In the genomic region with DNA sequence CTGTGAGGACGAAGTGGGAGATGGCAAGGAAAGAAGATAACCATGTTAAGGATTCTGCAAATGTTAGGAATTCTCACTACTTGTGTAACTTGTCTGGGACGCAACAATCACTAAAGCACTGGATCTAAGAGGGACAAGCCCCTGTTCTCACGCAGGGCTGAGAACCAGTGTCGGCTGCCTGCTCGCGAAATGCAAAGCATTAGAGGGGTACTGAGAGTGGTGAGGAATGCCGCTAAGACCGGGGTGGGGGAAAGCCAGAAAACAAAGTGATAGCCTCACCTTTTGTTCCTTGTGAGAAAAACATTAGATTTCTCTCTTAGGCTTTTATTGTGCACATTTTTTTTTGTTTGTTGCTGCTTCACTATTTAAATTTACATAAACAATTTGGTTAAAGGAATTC, we compare ENCODE assay signal across 1 cellular context.
TF ChIP-seq lines count a peak whose summit lies in the region.

No MANE protein-coding gene starts in this region.

TF ChIP-seq in H1, 55 proteins besides CTCF, POLR2A, EP300 and RAD21 (continued from another document):
- no peak for TF ChIP-seq KDM4A (IDR thresholded peaks at IDR 0.05; ENCODE audit: low read depth, low read length, severe bottlenecking)
- no peak for TF ChIP-seq CTBP2 (IDR thresholded peaks at IDR 0.05; ENCODE audit: borderline replicate concordance, insufficient read depth, insufficient read length, low read length)
- no peak for TF ChIP-seq ZNF274 (IDR thresholded peaks at IDR 0.05; ENCODE audit: borderline replicate concordance, extremely low read depth, low read length)
- no peak for TF ChIP-seq FOSL1 (IDR thresholded peaks at IDR 0.05; ENCODE audit: insufficient read depth, low read depth, low read length)
- TF ChIP-seq SUZ12 (IDR thresholded peaks at IDR 0.05; ENCODE audit: low read length): no peak
- TF ChIP-seq EGR1 (IDR thresholded peaks at IDR 0.05; ENCODE audit: borderline replicate concordance, low read depth, low read length): no peak
- no peak for TF ChIP-seq NRF1 (IDR thresholded peaks at IDR 0.05; ENCODE audit: low read depth, low read length)
- TF ChIP-seq KDM5A (IDR thresholded peaks at IDR 0.05; ENCODE audit: low read length): no peak
- no peak for TF ChIP-seq BCL11A (IDR thresholded peaks at IDR 0.05; ENCODE audit: low read depth in 2 of 2, low read length in 2 of 2)
- TF ChIP-seq SIN3A (conservative IDR thresholded peaks at IDR 0.05 in 1 of 2, IDR thresholded peaks at IDR 0.05 in 1 of 2; ENCODE audit: low read depth in 1 of 2, low read length in 2 of 2): no peak
